16 cellular contexts compared by ENCODE assay signal in the genomic region with DNA sequence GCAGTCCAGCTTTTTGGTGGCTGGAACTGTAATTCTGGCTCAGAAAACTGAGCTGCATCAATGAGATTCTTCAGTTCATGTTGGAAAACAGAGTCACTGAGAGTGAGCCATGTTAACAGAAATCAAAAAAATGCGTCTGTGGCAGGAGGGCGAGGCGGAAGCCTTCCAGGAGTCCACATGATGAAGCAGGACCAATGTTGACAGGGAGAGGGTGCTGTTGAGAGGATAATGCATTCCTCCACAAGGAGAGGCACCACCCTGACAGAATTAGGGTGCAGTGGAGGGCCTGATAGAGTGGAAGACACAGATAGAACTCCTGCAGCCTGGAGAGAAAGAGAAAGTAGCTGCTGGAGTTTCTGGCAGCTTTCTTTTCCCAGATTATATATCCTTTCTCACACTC.
DNase-seq lines count a peak whose midpoint lies in the region; ATAC-seq, FAIRE-seq and TF ChIP-seq lines count a peak whose summit lies in the region.
"Had no signal": no experiment of that assay in that cellular context is flagged by ENCODE, and none has a peak within 500 bp of the region (broad histone marks: within the 10 kb centered on the region; RNA-seq: fewer than 3 reads in every experiment).

No MANE protein-coding gene starts in this region.

- H4K5ac ChIP-seq in H1 (ENCODE audit: insufficient read length, low read depth, low read length) = no peak overlapping the region

- 89% methylated on average over 3 of the region's 3 CpGs; no CpG with 5 or more reads in 1 of the 2 experiments for WGBS in H1 (ENCODE audit: extremely low coverage in 1 of 2, insufficient coverage in 1 of 2, insufficient read length in 1 of 2, insufficient replicate concordance in 2 of 2, low coverage in 1 of 2, low lambda C conversion rate in 2 of 2, missing lambda C conversion rate in 1 of 2), 2 experiments

- no peak overlapping the region for H2BK5ac ChIP-seq in H1 (ENCODE audit: low read depth, low read length)

- peaks cover 21% of the 10 kb centered on the region for H3K36me3 Mint-ChIP-seq in activated CD4-positive, alpha-beta T cell treated with anti-CD3 and anti-CD28 coated beads, Interleukin-2, amount 10 ng/mL, durations not matched to agents 24 days and 14 days (ENCODE audit: low read depth)
- H3K36me3 Mint-ChIP-seq in activated CD8-positive, alpha-beta T cell treated with anti-CD3 and anti-CD28 coated beads for 36 hours (ENCODE audit: low read depth) = peaks cover 8% of the 10 kb centered on the region

- peaks cover 22% of the 10 kb centered on the region for H3K4me1 Mint-ChIP-seq in activated CD4-positive, alpha-beta T cell treated with anti-CD3 and anti-CD28 coated beads, Interleukin-2, amount 10 ng/mL, durations not matched to agents 24 days and 14 days
- peaks cover 24% of the 10 kb centered on the region for H3K4me1 Mint-ChIP-seq in activated CD8-positive, alpha-beta T cell treated with anti-CD3 and anti-CD28 coated beads for 36 hours (ENCODE audit: low read depth)

- TF ChIP-seq CTCF in MM.1S (IDR thresholded peaks at IDR 0.05; ENCODE audit: low read length) (peak; percentile 34), H1 (IDR thresholded peaks at IDR 0.05; ENCODE audit: control extremely low read depth in 1 of 3, insufficient read depth in 1 of 3, low read depth in 1 of 3, low read length in 3 of 3) (peak; percentile 57 to 59 (median 57)), upper lobe of right lung (IDR thresholded peaks at IDR 0.05) (peak; percentile 4)
- no peak for TF ChIP-seq CTCF in activated CD8-positive, alpha-beta T cell treated with anti-CD3 and anti-CD28 coated beads for 36 hours (IDR thresholded peaks at IDR 0.05)

- peak; percentile 6 for DNase-seq in activated CD4-positive, alpha-beta T cell treated with anti-CD3 and anti-CD28 coated beads for 48 hours
- DNase-seq in activated CD4-positive, alpha-beta T cell treated with anti-CD3 and anti-CD28 coated beads, Interleukin-2, amount 10 ng/mL, durations not matched to agents 24 days and 14 days = no peak
- DNase-seq in MM.1S (peak; percentile 16), H1 (ENCODE audit: low read depth in 1 of 2, low spot score in 2 of 2) (no peak), upper lobe of right lung (no peak)
- no peak for DNase-seq in activated CD4-positive, CD25-positive, alpha-beta regulatory T cell (lab: John Stamatoyannopoulos, UW)
- no peak for DNase-seq in activated CD8-positive, alpha-beta T cell treated with anti-CD3 and anti-CD28 coated beads for 36 hours
- DNase-seq: activated CD4-positive, alpha-beta T cell treated with anti-CD3 and anti-CD28 coated beads for 1 hour; hippocampal formation; lower lobe of right lung; NCI-H1694; NCI-H774; ovary; trophoblast cell had no signal

- H2AFZ ChIP-seq in MM.1S (ENCODE audit: low read length) = no peak overlapping the region
- no peak overlapping the region for H2AFZ ChIP-seq in H1 (ENCODE audit: low read length)

- H3K9me3 ChIP-seq in MM.1S (replicated peaks; ENCODE audit: insufficient read depth, low read length) (no peaks in the 10 kb centered on the region), H1 (ENCODE audit: insufficient read depth in 2 of 2, low read depth in 1 of 2, low read length in 1 of 2) (no peaks in the 10 kb centered on the region), upper lobe of right lung (no peaks in the 10 kb centered on the region)
- H3K9me3 ChIP-seq: body of pancreas, lower lobe of right lung, ovary had no signal

- no peaks in the 10 kb centered on the region for H3K27me3 Mint-ChIP-seq in activated CD4-positive, alpha-beta T cell treated with anti-CD3 and anti-CD28 coated beads, Interleukin-2, amount 10 ng/mL, durations not matched to agents 24 days and 14 days
- no peaks in the 10 kb centered on the region for H3K27me3 Mint-ChIP-seq in activated CD8-positive, alpha-beta T cell treated with anti-CD3 and anti-CD28 coated beads for 36 hours

- no peak overlapping the region for H3K18ac ChIP-seq in H1 (ENCODE audit: extremely low read depth, low read length)

- H3K4me2 ChIP-seq in MM.1S (ENCODE audit: low read depth, low read length) (no peak overlapping the region), H1 (ENCODE audit: insufficient read depth in 1 of 2, low read depth in 2 of 2, low read length in 2 of 2) (no peak overlapping the region)

- H2BK20ac ChIP-seq in H1 (ENCODE audit: low read length) = no peak overlapping the region

- no peaks in the 10 kb centered on the region for H3K79me2 ChIP-seq in MM.1S (ENCODE audit: low read length)
- no peaks in the 10 kb centered on the region for H3K79me2 ChIP-seq in H1 (ENCODE audit: control insufficient read depth in 1 of 2, insufficient read depth in 2 of 2, low read length in 2 of 2)

- CTCF ChIA-PET in H1 (lab: Charles Lee; ENCODE audit: partially characterized antibody) = interaction anchor here (0.8 to 4.2 kb wide), 22 partner anchors 7 to 137 kb away, joined by 3 to 34 read pairs (median 4); no protein-coding TSS in a partner anchor
- CTCF ChIA-PET in activated CD8-positive, alpha-beta T cell treated with anti-CD3 and anti-CD28 coated beads for 36 hours (lab: Charles Lee) = interaction anchor here (1.3 to 1.4 kb wide), 2 partner anchors 245 to 247 kb away, joined by 3 to 5 read pairs; no protein-coding TSS in a partner anchor

- H2BK120ac ChIP-seq in H1 (replicated peaks; ENCODE audit: low read depth, low read length) = no peak overlapping the region

- no peaks in the 10 kb centered on the region for H3K9me3 Mint-ChIP-seq in activated CD4-positive, alpha-beta T cell treated with anti-CD3 and anti-CD28 coated beads, Interleukin-2, amount 10 ng/mL, durations not matched to agents 24 days and 14 days
- no peaks in the 10 kb centered on the region for H3K9me3 Mint-ChIP-seq in activated CD8-positive, alpha-beta T cell treated with anti-CD3 and anti-CD28 coated beads for 36 hours

- intact Hi-C loops in activated CD4-positive, alpha-beta T cell treated with anti-CD3 and anti-CD28 coated beads, Interleukin-2, amount 10 ng/mL, durations not matched to agents 24 days and 14 days (cut with micrococcal nuclease) = no loop called here
- intact Hi-C loops in upper lobe of right lung (cut with DNase I) = no loop called here
- intact Hi-C loops in activated CD8-positive, alpha-beta T cell treated with anti-CD3 and anti-CD28 coated beads for 36 hours (cut with micrococcal nuclease) = no loop called here

- no peak overlapping the region for H3K14ac ChIP-seq in H1 (ENCODE audit: insufficient read length)

- H3F3A ChIP-seq in MM.1S (ENCODE audit: insufficient read depth, low read length) = no peaks in the 10 kb centered on the region

- H2BK15ac ChIP-seq in H1 (ENCODE audit: low read length) = no peak overlapping the region

- POLR2A ChIA-PET in H1 (lab: Charles Lee; ENCODE audit: partially characterized antibody) = no interaction called here
- POLR2A ChIA-PET in activated CD8-positive, alpha-beta T cell treated with anti-CD3 and anti-CD28 coated beads for 36 hours (lab: Charles Lee) = interaction anchor here (0.8 kb wide), 1 partner anchor 109 kb away, joined by 3 read pairs; no protein-coding TSS in a partner anchor

- no peak overlapping the region for H4K91ac ChIP-seq in H1 (replicated peaks; ENCODE audit: insufficient read length, low read length)

- no peaks in the 10 kb centered on the region for H3K27me3 ChIP-seq in MM.1S (replicated peaks; ENCODE audit: insufficient read depth, low read length)
- no peaks in the 10 kb centered on the region for H3K27me3 ChIP-seq in H1 (replicated peaks in 1 of 4; ENCODE audit: control insufficient read depth in 3 of 4, extremely low read depth in 1 of 4, insufficient read depth in 3 of 4, low read length in 3 of 4)
- H3K27me3 ChIP-seq in upper lobe of right lung = no peaks in the 10 kb centered on the region
- H3K27me3 ChIP-seq: body of pancreas, ovary had no signal

- no peak overlapping the region for H3K4me3 Mint-ChIP-seq in activated CD4-positive, alpha-beta T cell treated with anti-CD3 and anti-CD28 coated beads, Interleukin-2, amount 10 ng/mL, durations not matched to agents 24 days and 14 days
- no peak overlapping the region for H3K4me3 Mint-ChIP-seq in activated CD8-positive, alpha-beta T cell treated with anti-CD3 and anti-CD28 coated beads for 36 hours

- peaks cover 21% of the 10 kb centered on the region for H3K4me1 ChIP-seq in MM.1S (ENCODE audit: low read length)
- no peaks in the 10 kb centered on the region; a peak in 1 of 7 replicates for H3K4me1 ChIP-seq in H1 (replicated peaks in 1 of 4; ENCODE audit: control insufficient read depth in 3 of 4, insufficient read depth in 4 of 4, low read length in 3 of 4)
- peaks cover 3% of the 10 kb centered on the region for H3K4me1 ChIP-seq in upper lobe of right lung
- H3K4me1 ChIP-seq: lower lobe of right lung had no signal

- no peak for TF ChIP-seq POLR2A in H1 (IDR thresholded peaks at IDR 0.05; ENCODE audit: control extremely low read depth in 1 of 2, low read depth in 2 of 2, low read length in 2 of 2)

- H2AK5ac ChIP-seq in H1 (ENCODE audit: low read depth, low read length) = no peak overlapping the region

- H3K56ac ChIP-seq in H1 (replicated peaks; ENCODE audit: insufficient read length, low read depth, low read length) = no peak overlapping the region

- H3K27ac ChIP-seq in MM.1S (ENCODE audit: low read length) (no peak overlapping the region), H1 (ENCODE audit: low read depth, low read length) (no peak overlapping the region), upper lobe of right lung (no peak overlapping the region)
- H3K27ac ChIP-seq: body of pancreas, lower lobe of right lung, ovary had no signal

- TF ChIP-seq RAD21 in H1 (IDR thresholded peaks at IDR 0.05 in 1 of 2, conservative IDR thresholded peaks at IDR 0.05 in 1 of 2; ENCODE audit: low read depth in 2 of 2, low read length in 2 of 2) = peak; percentile 26 to 44; a peak in 3 of 4 replicates

- H3K4me3 ChIP-seq in MM.1S (ENCODE audit: low read length) (no peak overlapping the region), H1 (ENCODE audit: extremely low read depth in 1 of 4, insufficient read depth in 2 of 4, low read depth in 3 of 4, low read length in 4 of 4) (no peak overlapping the region), upper lobe of right lung (no peak overlapping the region)
- H3K4me3 ChIP-seq: body of pancreas, lower lobe of right lung, ovary had no signal

- no peak overlapping the region for H3K23ac ChIP-seq in H1 (ENCODE audit: insufficient read length)

- H3K9me2 ChIP-seq in MM.1S (replicated peaks; ENCODE audit: insufficient read depth, low read length) = no peaks in the 10 kb centered on the region

- TF ChIP-seq EP300 in H1 (IDR thresholded peaks at IDR 0.05; ENCODE audit: borderline replicate concordance in 1 of 2, low read depth in 2 of 2, low read length in 2 of 2) = no peak

- peak; percentile 42 for FAIRE-seq in H1 (lab: Jason Lieb, UNC)

- H3K27ac Mint-ChIP-seq in activated CD4-positive, alpha-beta T cell treated with anti-CD3 and anti-CD28 coated beads, Interleukin-2, amount 10 ng/mL, durations not matched to agents 24 days and 14 days = no peak overlapping the region
- no peak overlapping the region for H3K27ac Mint-ChIP-seq in activated CD8-positive, alpha-beta T cell treated with anti-CD3 and anti-CD28 coated beads for 36 hours

- H4K20me1 ChIP-seq in MM.1S (ENCODE audit: insufficient read depth, low read length) (no peaks in the 10 kb centered on the region), H1 (replicated peaks in 1 of 2; ENCODE audit: control insufficient read depth in 1 of 2, insufficient read depth in 2 of 2, low read length in 2 of 2) (no peaks in the 10 kb centered on the region)

- H3K4ac ChIP-seq in H1 (replicated peaks; ENCODE audit: insufficient read length, low read depth, low read length) = no peak overlapping the region

- H3K36me3 ChIP-seq in MM.1S (replicated peaks; ENCODE audit: insufficient read depth, low read length) = 0 out of 2 replicates have a peak, but pooled peaks cover 4% of the 10 kb centered on the region
- peaks cover 0 to 13% (median 0%) of the 10 kb centered on the region in 4 experiments; a peak in 4 of 8 replicates for H3K36me3 ChIP-seq in H1 (ENCODE audit: control insufficient read depth in 2 of 4, insufficient read depth in 4 of 4, low read length in 3 of 4)
- peaks cover 14% of the 10 kb centered on the region for H3K36me3 ChIP-seq in upper lobe of right lung
- H3K36me3 ChIP-seq: ovary had no signal

- no peak overlapping the region for H4K8ac ChIP-seq in H1 (ENCODE audit: extremely low read depth, insufficient read depth, low read length)

- H3K79me1 ChIP-seq in H1 (ENCODE audit: low read depth, low read length) = no peaks in the 10 kb centered on the region; the same call in 1 of the 2 replicates

- no peak overlapping the region for H2BK12ac ChIP-seq in H1 (ENCODE audit: low read depth, low read length)

- ATAC-seq in upper lobe of right lung (no peak), HG02885 (IDR thresholded peaks at IDR 0.05; ENCODE audit: poor library complexity, unreplicated experiment) (no peak)
- no peak for ATAC-seq in activated CD8-positive, alpha-beta T cell treated with anti-CD3 and anti-CD28 coated beads for 36 hours
- ATAC-seq: body of pancreas, lower lobe of right lung had no signal

- H3K9ac ChIP-seq in MM.1S (ENCODE audit: low read length) (no peak overlapping the region), H1 (replicated peaks in 1 of 4; ENCODE audit: extremely low read depth in 1 of 4, low read depth in 3 of 4, low read length in 3 of 4) (no peak overlapping the region)

- no peaks in the 10 kb centered on the region; the same call in 1 of the 2 replicates for H3K23me2 ChIP-seq in H1 (ENCODE audit: low read depth, low read length)

Comparison
In these comparisons a context has a peak if more than half of its experiments do, and no peak if none do; other contexts are left out.
1. DNase-seq: peak in activated CD4-positive, alpha-beta T cell treated with anti-CD3 and anti-CD28 coated beads for 48 hours (single experiment) and MM.1S (single experiment); none in activated CD4-positive, alpha-beta T cell treated with anti-CD3 and anti-CD28 coated beads, Interleukin-2, amount 10 ng/mL, durations not matched to agents 24 days and 14 days (single experiment), H1 (0 of 2), upper lobe of right lung (single experiment), activated CD4-positive, CD25-positive, alpha-beta regulatory T cell (0 of 4) and activated CD8-positive, alpha-beta T cell treated with anti-CD3 and anti-CD28 coated beads for 36 hours (single experiment).